30 cellular contexts compared by ENCODE assay signal in genomic region chr12:121930862-121931261, GRCh38.
"Had no signal": no experiment of that assay in that cellular context is flagged by ENCODE, and none has a peak within 500 bp of the region (broad histone marks: within the 10 kb centered on the region; RNA-seq: fewer than 3 reads in every experiment).

No MANE protein-coding gene starts in this region.

- H3K4me3 ChIP-seq: adrenal gland, body of pancreas, colonic mucosa, gastroesophageal sphincter, hepatocyte, neural progenitor cell, psoas muscle, right atrium auricular region, suprapubic skin, tibial artery had no signal

- H3K27me3 ChIP-seq: adrenal gland, body of pancreas, colonic mucosa, gastroesophageal sphincter, hepatocyte, neural progenitor cell, right atrium auricular region, spleen, suprapubic skin, tibial artery had no signal

- H3K9me3 ChIP-seq: adrenal gland, body of pancreas, colonic mucosa, gastroesophageal sphincter, psoas muscle, right atrium auricular region, spleen, suprapubic skin, tibial artery had no signal

- ATAC-seq: activated CD4-positive, CD25-positive, alpha-beta regulatory T cell treated with anti-CD3 and anti-CD28 coated beads, Interleukin-2, amount 50 U/mL, for 24 hours; body of pancreas; gastroesophageal sphincter; left cardiac atrium; natural killer cell; psoas muscle had no signal

- H3K4me1 ChIP-seq: body of pancreas, colonic mucosa, gastroesophageal sphincter, parathyroid adenoma, psoas muscle, right atrium auricular region, tibial artery had no signal

- H3K27ac ChIP-seq: body of pancreas, colonic mucosa, gastroesophageal sphincter, hepatocyte, neural progenitor cell, parathyroid adenoma, psoas muscle, right atrium auricular region, tibial artery, WERI-Rb-1 had no signal

- H3K9ac ChIP-seq: neural progenitor cell, parathyroid adenoma had no signal

- H3K4me2 ChIP-seq: hepatocyte, neural progenitor cell had no signal

- DNase-seq: activated CD4-positive, alpha-beta T cell treated with anti-CD3 and anti-CD28 coated beads for 48 hours; activated CD4-positive, alpha-beta T cell treated with anti-CD3 and anti-CD28 coated beads, Interleukin-2, amount 50 U/mL, for 48 hours; activated CD8-positive, alpha-beta memory T cell treated with anti-CD3 and anti-CD28 coated beads for 24 hours; activated effector memory CD4-positive, alpha-beta T cell treated with Interleukin-2 at 50 U/mL for 16 hours; activated naive CD4-positive, alpha-beta T cell treated with anti-CD3 and anti-CD28 coated beads for 36 hours; activated naive CD8-positive, alpha-beta T cell treated with anti-CD3 and anti-CD28 coated beads for 36 hours; adrenal gland; aorta; body of pancreas; cerebellar nuclear complex; colonic mucosa; effector CD8-positive, alpha-beta T cell; erythroblast; islet precursor cell; left cardiac atrium; natural killer cell; occipital lobe; psoas muscle; spleen; stimulated activated naive CD4-positive, alpha-beta T cell; T1000; tibial artery; WERI-Rb-1 had no signal

- H3K36me3 ChIP-seq: adrenal gland, colonic mucosa, gastroesophageal sphincter, neural progenitor cell, right atrium auricular region, suprapubic skin, WERI-Rb-1 had no signal
